ENCODE assay signal across 10 cellular contexts in the genomic region with DNA sequence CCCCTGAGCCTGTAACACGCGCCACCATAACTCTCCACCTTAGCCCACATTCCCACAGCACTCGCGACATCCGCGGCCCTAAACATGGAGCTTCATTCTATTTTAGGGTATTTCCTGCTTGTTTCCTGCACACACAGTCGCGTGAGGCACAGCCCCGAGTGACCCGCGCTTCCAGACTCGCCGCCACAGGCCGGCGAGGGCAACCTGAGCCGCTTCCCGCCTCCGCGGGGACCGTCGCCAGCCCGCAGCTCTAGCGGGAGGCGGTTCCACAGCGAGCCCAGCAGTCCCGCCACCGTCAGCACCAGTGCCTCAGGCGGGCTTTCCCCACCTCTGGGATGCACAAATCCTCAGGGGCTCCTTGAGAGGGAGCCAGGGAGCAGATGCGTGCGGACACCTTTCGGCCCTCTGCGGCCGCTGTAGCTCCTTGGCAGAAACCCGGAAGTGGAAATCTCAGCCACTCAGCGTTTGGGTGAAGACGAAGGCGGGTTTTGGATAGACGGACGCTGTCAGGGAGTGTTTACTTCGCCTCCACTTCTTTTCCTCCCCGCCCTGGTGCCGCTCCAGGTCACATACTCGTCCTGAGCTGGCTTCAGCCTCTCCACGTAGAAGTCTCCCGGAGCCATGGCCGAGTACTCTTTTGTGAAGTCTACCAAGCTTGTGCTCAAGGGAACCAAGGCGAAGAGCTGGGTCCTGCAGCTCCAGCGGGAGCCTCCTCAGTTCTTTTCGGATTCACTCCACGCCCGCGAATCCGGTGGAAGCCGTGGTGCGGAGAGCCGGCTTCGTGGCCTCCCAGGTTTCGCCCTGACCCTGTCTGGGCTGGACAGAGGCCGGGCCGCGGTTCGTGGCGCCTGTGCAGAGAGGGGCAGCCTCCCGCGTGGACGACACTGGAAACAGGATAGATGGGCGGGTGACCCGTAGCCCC.
DNase-seq lines count a peak whose midpoint lies in the region; ATAC-seq and TF ChIP-seq lines count a peak whose summit lies in the region.
"Had no signal": no experiment of that assay in that cellular context is flagged by ENCODE, and none has a peak within 500 bp of the region (broad histone marks: within the 10 kb centered on the region; RNA-seq: fewer than 3 reads in every experiment).

No MANE protein-coding gene starts in this region.

- in situ Hi-C loops in mammary epithelial cell (cut with MboI; ENCODE audit: low sequenced_read_pairs in 2 of 2) = no loop called here

- H3K27ac Mint-ChIP-seq in activated naive CD8-positive, alpha-beta T cell = no peak overlapping the region
- no peak overlapping the region for H3K27ac Mint-ChIP-seq in Calu3 (ENCODE audit: unreplicated experiment)

- peak overlapping the region; percentile 85 for H2AFZ ChIP-seq in mammary epithelial cell (ENCODE audit: low read depth, low read length)

- no peak for TF ChIP-seq POLR2A in breast epithelium (IDR thresholded peaks at IDR 0.05)
- no peak for TF ChIP-seq POLR2A in right lobe of liver (IDR thresholded peaks at IDR 0.05)

- H3K9ac ChIP-seq in mammary epithelial cell (ENCODE audit: insufficient read depth, low read length) = peak overlapping the region; percentile 21

- H3K36me3 Mint-ChIP-seq in activated naive CD8-positive, alpha-beta T cell = no peaks in the 10 kb centered on the region
- no peaks in the 10 kb centered on the region for H3K36me3 Mint-ChIP-seq in Calu3 (ENCODE audit: insufficient read depth, unreplicated experiment)

- 33% methylated on average over 45 of the region's 68 CpGs for WGBS in mammary epithelial cell (ENCODE audit: low coverage, missing lambda C conversion rate)
- 47% methylated on average over 50 of the region's 68 CpGs for WGBS in right lobe of liver (ENCODE audit: insufficient coverage, low coverage, low lambda C conversion rate, missing lambda C conversion rate)
- WGBS in urinary bladder = 32% methylated on average over 68 of the region's 68 CpGs

- CTCF ChIA-PET in mammary epithelial cell (lab: Charles Lee; ENCODE audit: low non-redundant PET) (no interaction called here), Calu3 (lab: Charles Lee) (no interaction called here)

- TF ChIP-seq CTCF in mammary epithelial cell (conservative IDR thresholded peaks at IDR 0.05 in 1 of 2, IDR thresholded peaks at IDR 0.05 in 1 of 2; ENCODE audit: extremely low read depth in 1 of 2, insufficient read depth in 1 of 2, low read depth in 1 of 2, low read length in 2 of 2) = peak in 1 of 2 donors; percentile 15
- no peak for TF ChIP-seq CTCF in breast epithelium (IDR thresholded peaks at IDR 0.05)
- no peak for TF ChIP-seq CTCF in right lobe of liver (IDR thresholded peaks at IDR 0.05)
- TF ChIP-seq CTCF in Calu3 (IDR thresholded peaks at IDR 0.05; ENCODE audit: unreplicated experiment) = no peak

- H4K20me1 ChIP-seq in mammary epithelial cell (ENCODE audit: insufficient read depth, low read length) = no peaks in the 10 kb centered on the region

- no peaks in the 10 kb centered on the region for H3K79me2 ChIP-seq in mammary epithelial cell (ENCODE audit: insufficient read depth, low read length)

- DNase-seq in mammary epithelial cell = no peak
- DNase-seq in breast epithelium (ENCODE audit: low spot score in 2 of 2) = no peak
- DNase-seq in right lobe of liver = peak in 2 of 3 donors; percentile 60 to 68
- DNase-seq in LoVo (ENCODE audit: low spot score) = no peak
- no peak for DNase-seq in NOMO-1 (lab: John Stamatoyannopoulos, UW; ENCODE audit: unreplicated experiment in 2 of 2)
- DNase-seq in Calu3 = no peak
- DNase-seq: DMS79 had no signal

- H3K9me3 Mint-ChIP-seq in activated naive CD8-positive, alpha-beta T cell (ENCODE audit: low read depth) = peaks cover 30% of the 10 kb centered on the region
- peaks cover 22% of the 10 kb centered on the region for H3K9me3 Mint-ChIP-seq in Calu3 (ENCODE audit: low read depth, unreplicated experiment)

- BruUV-seq in mammary epithelial cell (replicated peaks; lab: Mats Ljungman, UMichigan) (no TSS peak), Calu3 (replicated peaks; lab: Mats Ljungman, UMichigan) (no TSS peak)

- H3K27ac ChIP-seq in mammary epithelial cell (ENCODE audit: insufficient read depth, low read depth, low read length) = peak overlapping the region; percentile 1
- no peak overlapping the region for H3K27ac ChIP-seq in breast epithelium
- no peak overlapping the region for H3K27ac ChIP-seq in right lobe of liver
- H3K27ac ChIP-seq in urinary bladder (ENCODE audit: low read depth) = no peak overlapping the region
- H3K27ac ChIP-seq: neutrophil had no signal

- peak; percentile 31 to 78 (median 46) for ATAC-seq in right lobe of liver

- H3K4me3 Mint-ChIP-seq in activated naive CD8-positive, alpha-beta T cell = peak overlapping the region; percentile 67
- H3K4me3 Mint-ChIP-seq in Calu3 (ENCODE audit: low read depth, unreplicated experiment) = no peak overlapping the region

- H3K9me3 ChIP-seq in mammary epithelial cell (replicated peaks; ENCODE audit: insufficient read depth, low read length) (peaks cover 19% of the 10 kb centered on the region), breast epithelium (peaks cover 16 to 22% of the 10 kb centered on the region in 2 donors), right lobe of liver (no peaks in the 10 kb centered on the region)

- no peaks in the 10 kb centered on the region for H3K36me3 ChIP-seq in mammary epithelial cell (ENCODE audit: insufficient read depth, low read length)
- no peaks in the 10 kb centered on the region for H3K36me3 ChIP-seq in breast epithelium
- H3K36me3 ChIP-seq in right lobe of liver = no peaks in the 10 kb centered on the region
- H3K36me3 ChIP-seq in urinary bladder (ENCODE audit: insufficient read depth) = no peaks in the 10 kb centered on the region
- H3K36me3 ChIP-seq: neutrophil had no signal

- dilution Hi-C loops in mammary epithelial cell (cut with HindIII; ENCODE audit: low sequenced_read_pairs) = no loop called here

- H3K4me1 ChIP-seq in mammary epithelial cell (ENCODE audit: insufficient read depth, low read length) (no peaks in the 10 kb centered on the region), breast epithelium (no peaks in the 10 kb centered on the region), right lobe of liver (no peaks in the 10 kb centered on the region), urinary bladder (ENCODE audit: insufficient read depth) (no peaks in the 10 kb centered on the region)

- intact Hi-C loops in mammary epithelial cell (cut with micrococcal nuclease) = no loop called here
- intact Hi-C loops in breast epithelium (cut with DNase I; ENCODE audit: low total_unique reads) = no loop called here
- intact Hi-C loops in right lobe of liver (cut with DNase I) = no loop called here
- intact Hi-C loops in Calu3 (cut with micrococcal nuclease; ENCODE audit: unreplicated experiment) = no loop called here

- no peaks in the 10 kb centered on the region for H3K27me3 Mint-ChIP-seq in activated naive CD8-positive, alpha-beta T cell
- no peaks in the 10 kb centered on the region for H3K27me3 Mint-ChIP-seq in Calu3 (ENCODE audit: unreplicated experiment)

- no peaks in the 10 kb centered on the region for H3K27me3 ChIP-seq in mammary epithelial cell (ENCODE audit: insufficient read depth, low read length)
- no peaks in the 10 kb centered on the region for H3K27me3 ChIP-seq in breast epithelium
- H3K27me3 ChIP-seq in right lobe of liver = no peaks in the 10 kb centered on the region
- H3K27me3 ChIP-seq: neutrophil had no signal

- no peaks in the 10 kb centered on the region for H3K4me1 Mint-ChIP-seq in activated naive CD8-positive, alpha-beta T cell (ENCODE audit: low read depth)
- H3K4me1 Mint-ChIP-seq in Calu3 (ENCODE audit: low read depth, unreplicated experiment) = no peaks in the 10 kb centered on the region

- H3K4me3 ChIP-seq in mammary epithelial cell (replicated peaks in 1 of 3; ENCODE audit: insufficient read depth in 1 of 3, low read depth in 2 of 3, low read length in 3 of 3) = peak overlapping the region; percentile 43 to 59 (median 45)
- H3K4me3 ChIP-seq in breast epithelium = peak overlapping the region in 1 of 3 donors; percentile 47
- H3K4me3 ChIP-seq in right lobe of liver = peak overlapping the region in 2 of 3 donors; percentile 35 to 47
- peak overlapping the region; percentile 20 for H3K4me3 ChIP-seq in urinary bladder (ENCODE audit: low read depth, low read length)

- peak overlapping the region; percentile 49 for H3K4me2 ChIP-seq in mammary epithelial cell (ENCODE audit: insufficient read depth, low read depth, low read length)

Comparison
In these comparisons a context has a peak if more than half of its experiments do, and no peak if none do; other contexts are left out.
1. DNase-seq: peak in right lobe of liver (2 of 3); none in mammary epithelial cell (single experiment), breast epithelium (0 of 2), LoVo (single experiment), NOMO-1 (0 of 2) and Calu3 (single experiment).